In the genomic region with DNA sequence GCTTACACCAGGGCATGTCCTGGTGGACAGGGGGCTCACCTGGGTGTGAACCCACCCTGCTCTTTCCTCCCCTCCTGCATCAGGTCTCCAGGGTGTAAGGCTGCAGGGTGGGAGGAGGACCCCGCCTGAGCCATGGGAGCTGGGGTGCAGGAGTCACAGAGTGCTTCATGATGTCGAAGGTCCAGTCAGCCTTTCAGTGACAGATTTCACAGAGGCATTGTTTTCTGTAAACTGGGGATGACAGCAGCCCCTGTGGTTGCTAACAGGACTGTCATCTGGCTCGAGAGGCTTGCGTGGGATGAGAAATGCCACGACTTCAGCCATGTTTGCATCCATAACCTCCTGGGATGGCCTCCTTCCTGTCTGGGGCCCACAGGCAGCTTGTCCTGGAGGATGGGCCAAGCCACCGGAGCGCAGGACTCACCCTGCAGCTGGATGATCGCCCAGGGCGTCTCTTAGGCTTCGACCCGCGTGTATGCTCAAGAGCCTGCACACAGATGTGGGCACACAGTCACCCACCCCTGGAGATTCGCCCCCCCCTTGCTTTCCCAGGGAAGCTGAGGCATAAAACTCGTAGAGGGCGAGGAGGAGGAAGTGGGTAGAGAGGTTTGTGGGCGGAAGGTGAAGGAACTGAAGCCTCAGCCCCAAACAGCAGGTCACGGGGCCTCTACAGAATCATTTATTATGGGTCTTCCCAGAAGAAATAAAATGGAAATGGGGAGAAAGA, we compare ENCODE assay signal across 8 cellular contexts. TPM values are rescaled to one million over a fixed set of nuclear protein-coding genes. Genes with fewer than 3 reads are reported as not detected.
DNase-seq lines count a peak whose midpoint lies in the region; ATAC-seq and TF ChIP-seq lines count a peak whose summit lies in the region.

No MANE protein-coding gene starts in this region.

- H3K9ac ChIP-seq in NT2/D1 (ENCODE audit: insufficient read length, low read depth) = peak overlapping the region; percentile 74
- H3K9ac ChIP-seq in mammary epithelial cell (ENCODE audit: insufficient read depth, low read length) = no peak overlapping the region

- H3K4me3 ChIP-seq in NT2/D1 (ENCODE audit: insufficient read length, low read depth) (peak overlapping the region; percentile 5), mammary epithelial cell (replicated peaks in 1 of 3; ENCODE audit: insufficient read depth in 1 of 3, low read depth in 2 of 3, low read length in 3 of 3) (no peak overlapping the region)

- CTCF ChIA-PET in mammary epithelial cell (lab: Charles Lee; ENCODE audit: low non-redundant PET) = interaction anchor here (0.7 kb wide), 1 partner anchor 39 kb away, joined by 3 read pairs; no protein-coding TSS in a partner anchor

- TF ChIP-seq CTCF in mammary epithelial cell (conservative IDR thresholded peaks at IDR 0.05 in 1 of 2, IDR thresholded peaks at IDR 0.05 in 1 of 2; ENCODE audit: extremely low read depth in 1 of 2, insufficient read depth in 1 of 2, low read depth in 1 of 2, low read length in 2 of 2) = no peak

- dilution Hi-C loops in mammary epithelial cell (cut with HindIII; ENCODE audit: low sequenced_read_pairs) = loop anchor here (5.0 to 10.0 kb wide), 2 partner anchors 120 to 473 kb away; partner anchors contain the start of gene MRI1

- no TSS peak for BruUV-seq in mammary epithelial cell (replicated peaks; lab: Mats Ljungman, UMichigan)

- peak in 1 of 2 donors; percentile 27 for ATAC-seq in natural killer cell treated with Interleukin-12 subunit alpha and Interleukin-12 subunit beta and Interleukin-15 and Interleukin-18, amount 100 ng/mL, for 72 hours
- ATAC-seq in HG03025 (IDR thresholded peaks at IDR 0.05; ENCODE audit: low FRiP score, unreplicated experiment) = no peak

- no peaks in the 10 kb centered on the region for H3K9me3 Mint-ChIP-seq in natural killer cell treated with Interleukin-12 subunit alpha and Interleukin-12 subunit beta and Interleukin-15 and Interleukin-18, amount 100 ng/mL, for 72 hours

- H3K27me3 Mint-ChIP-seq in natural killer cell treated with Interleukin-12 subunit alpha and Interleukin-12 subunit beta and Interleukin-15 and Interleukin-18, amount 100 ng/mL, for 72 hours = no peaks in the 10 kb centered on the region

- WGBS in mammary epithelial cell (ENCODE audit: low coverage, missing lambda C conversion rate) = 8% methylated on average over 2 of the region's 17 CpGs

- H4K20me1 ChIP-seq in mammary epithelial cell (ENCODE audit: insufficient read depth, low read length) = no peaks in the 10 kb centered on the region

- DNase-seq in GM03348 (ENCODE audit: low spot score) (peak; percentile 73), NT2/D1 (ENCODE audit: low read depth, low spot score) (no peak), mammary epithelial cell (no peak), COLO668 (lab: John Stamatoyannopoulos, UW; ENCODE audit: unreplicated experiment) (no peak), NCI-H146 treated with DMSO at 0.1 percent for 48 hours (lab: John Stamatoyannopoulos, UW; ENCODE audit: unreplicated experiment) (no peak), NCI-H1930 (lab: John Stamatoyannopoulos, UW) (no peak)
- no peak for DNase-seq in natural killer cell treated with Interleukin-12 subunit alpha and Interleukin-12 subunit beta and Interleukin-15 and Interleukin-18, amount 100 ng/mL, for 72 hours (ENCODE audit: low spot score)

- no peaks in the 10 kb centered on the region for H3K36me3 ChIP-seq in NT2/D1 (ENCODE audit: insufficient read depth, insufficient read length, low read length)
- no peaks in the 10 kb centered on the region for H3K36me3 ChIP-seq in mammary epithelial cell (ENCODE audit: insufficient read depth, low read length)

- peaks cover 34 to 35% of the 10 kb centered on the region in 2 donors for H3K4me1 Mint-ChIP-seq in natural killer cell treated with Interleukin-12 subunit alpha and Interleukin-12 subunit beta and Interleukin-15 and Interleukin-18, amount 100 ng/mL, for 72 hours (ENCODE audit: low read depth in 2 of 2)

- in situ Hi-C loops in mammary epithelial cell (cut with MboI; ENCODE audit: low sequenced_read_pairs in 2 of 2) = loop anchor here in 1 of 2 donors (5.0 to 25.0 kb wide), 2 partner anchors 190 to 530 kb away; partner anchors contain the start of genes DDX39A and MISP3

- H3K27ac ChIP-seq in mammary epithelial cell (ENCODE audit: insufficient read depth, low read depth, low read length) = no peak overlapping the region

- H3K4me1 ChIP-seq in NT2/D1 (ENCODE audit: insufficient read depth, insufficient read length) (peaks cover 37% of the 10 kb centered on the region), mammary epithelial cell (ENCODE audit: insufficient read depth, low read length) (peaks cover 40% of the 10 kb centered on the region)

- peak overlapping the region; percentile 43 to 70 for H3K27ac Mint-ChIP-seq in natural killer cell treated with Interleukin-12 subunit alpha and Interleukin-12 subunit beta and Interleukin-15 and Interleukin-18, amount 100 ng/mL, for 72 hours

- H3K4me2 ChIP-seq in mammary epithelial cell (ENCODE audit: insufficient read depth, low read depth, low read length) = no peak overlapping the region

- H3K4me3 Mint-ChIP-seq in natural killer cell treated with Interleukin-12 subunit alpha and Interleukin-12 subunit beta and Interleukin-15 and Interleukin-18, amount 100 ng/mL, for 72 hours = peak overlapping the region; percentile 38

- no peaks in the 10 kb centered on the region for H3K79me2 ChIP-seq in mammary epithelial cell (ENCODE audit: insufficient read depth, low read length)

- H3K9me3 ChIP-seq in NT2/D1 (ENCODE audit: insufficient read depth, low read length) (no peaks in the 10 kb centered on the region), mammary epithelial cell (replicated peaks; ENCODE audit: insufficient read depth, low read length) (no peaks in the 10 kb centered on the region)

- intact Hi-C loops in mammary epithelial cell (cut with micrococcal nuclease) = loop anchor here (2.0 to 5.0 kb wide), 4 partner anchors 285 to 585 kb away; no protein-coding TSS in a partner anchor

- H3K36me3 Mint-ChIP-seq in natural killer cell treated with Interleukin-12 subunit alpha and Interleukin-12 subunit beta and Interleukin-15 and Interleukin-18, amount 100 ng/mL, for 72 hours = no peaks in the 10 kb centered on the region

- peak overlapping the region; percentile 55 for H2AFZ ChIP-seq in mammary epithelial cell (ENCODE audit: low read depth, low read length)

- peaks cover 5% of the 10 kb centered on the region for H3K27me3 ChIP-seq in NT2/D1 (ENCODE audit: insufficient read depth, insufficient read length)
- H3K27me3 ChIP-seq in mammary epithelial cell (ENCODE audit: insufficient read depth, low read length) = no peaks in the 10 kb centered on the region

RNA-seq across cellular contexts. Expression of gene NANOS3, which starts 4.9 kb away (rescaled TPM):
- total RNA-seq in mammary epithelial cell = under 1 TPM in 1 of 2 donors, not detected in 1; 0.73 TPM
- polyA plus RNA-seq in mammary epithelial cell = not detected
- polyA minus RNA-seq in mammary epithelial cell = not detected
- under 1 TPM in 1 of 2 donors, not detected in 1; 0.95 TPM for total RNA-seq in natural killer cell treated with Interleukin-12 subunit alpha and Interleukin-12 subunit beta and Interleukin-15 and Interleukin-18, amount 100 ng/mL, for 72 hours

RNA-seq across cellular contexts. Expression of gene BRME1, which starts 24.1 kb away (rescaled TPM):
- 1 to 10 TPM; 1.0 to 3.8 TPM for total RNA-seq in mammary epithelial cell
- polyA plus RNA-seq in mammary epithelial cell = 2.2 TPM
- 1.0 TPM for polyA minus RNA-seq in mammary epithelial cell
- total RNA-seq in natural killer cell treated with Interleukin-12 subunit alpha and Interleukin-12 subunit beta and Interleukin-15 and Interleukin-18, amount 100 ng/mL, for 72 hours = 1 to 10 TPM; 3.7 to 4.0 TPM

RNA-seq across cellular contexts. Expression of gene CC2D1A, which starts 24.1 kb away (rescaled TPM):
- total RNA-seq in mammary epithelial cell = 10 to 100 TPM; 31.7 to 58.8 TPM
- polyA plus RNA-seq in mammary epithelial cell = 21.0 TPM
- 16.1 TPM for polyA minus RNA-seq in mammary epithelial cell
- 10 to 100 TPM; 33.2 to 41.3 TPM for total RNA-seq in natural killer cell treated with Interleukin-12 subunit alpha and Interleukin-12 subunit beta and Interleukin-15 and Interleukin-18, amount 100 ng/mL, for 72 hours

RNA-seq across cellular contexts. Expression of gene PODNL1, which starts 56.4 kb away (rescaled TPM):
- 1 to 10 TPM; 3.8 to 7.1 TPM for total RNA-seq in mammary epithelial cell
- 3.6 TPM for polyA plus RNA-seq in mammary epithelial cell
- polyA minus RNA-seq in mammary epithelial cell = not detected
- under 1 TPM in 1 of 2 donors, not detected in 1; 0.70 TPM for total RNA-seq in natural killer cell treated with Interleukin-12 subunit alpha and Interleukin-12 subunit beta and Interleukin-15 and Interleukin-18, amount 100 ng/mL, for 72 hours
